10 cellular contexts compared by ENCODE assay signal in the genomic region with DNA sequence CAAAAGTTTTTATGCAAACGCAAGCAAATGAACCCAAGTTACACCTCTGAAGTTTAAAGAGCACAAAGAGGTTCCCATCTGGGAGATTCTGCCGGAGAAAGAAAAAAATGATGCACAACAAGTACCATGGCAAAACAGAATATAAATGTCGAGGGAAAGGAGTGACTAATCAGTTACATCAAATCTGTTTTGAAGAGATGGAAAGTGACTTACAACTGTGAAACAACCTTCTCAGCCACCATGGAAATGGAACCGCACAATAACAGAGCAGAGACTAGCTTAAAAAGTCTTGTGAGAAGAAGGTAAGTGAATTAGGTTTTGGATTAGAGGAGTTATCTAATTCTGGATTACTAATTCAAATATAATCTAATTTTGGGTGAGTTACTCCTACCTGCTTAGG. TPM values are rescaled to one million over a fixed set of nuclear protein-coding genes. Genes with fewer than 3 reads are reported as not detected.
DNase-seq lines count a peak whose midpoint lies in the region; ATAC-seq, FAIRE-seq and TF ChIP-seq lines count a peak whose summit lies in the region.
"Had no signal": no experiment of that assay in that cellular context is flagged by ENCODE, and none has a peak within 500 bp of the region (broad histone marks: within the 10 kb centered on the region; RNA-seq: fewer than 3 reads in every experiment).

No MANE protein-coding gene starts in this region.

- intact Hi-C loops in testis (cut with DNase I; ENCODE audit: low total_unique reads): no loop called here

- TF ChIP-seq CTCF in GM12864 (IDR thresholded peaks at IDR 0.05; ENCODE audit: low read depth, low read length, missing control alignments) (no peak), brain microvascular endothelial cell (IDR thresholded peaks at IDR 0.05; ENCODE audit: low read depth, low read length, missing control alignments) (no peak), neural cell (IDR thresholded peaks at IDR 0.05; ENCODE audit: poor library complexity, severe bottlenecking) (no peak), testis (IDR thresholded peaks at IDR 0.05) (no peak)

- no peak for DNase-seq in GM12864 (ENCODE audit: low read depth)
- DNase-seq in NCI-H82 (lab: John Stamatoyannopoulos, UW): peak; percentile 56
- no peak for DNase-seq in brain microvascular endothelial cell
- no peak for DNase-seq in NCI-H774 (lab: John Stamatoyannopoulos, UW)
- DNase-seq in H54 (ENCODE audit: insufficient read length, low spot score): no peak
- DNase-seq in testis: no peak
- DNase-seq: NCI-H1092, sigmoid colon had no signal

- no peaks in the 10 kb centered on the region for H3K9me2 ChIP-seq in neural cell (ENCODE audit: insufficient read depth, low read length)

- no peak for FAIRE-seq in H54 (lab: Jason Lieb, UNC)

- H3K4me3 ChIP-seq in GM12864 (ENCODE audit: low read depth, low read length): peak overlapping the region; percentile 58
- H3K4me3 ChIP-seq in brain microvascular endothelial cell (ENCODE audit: low read depth, low read length): peak overlapping the region; percentile 94
- peak overlapping the region; percentile 90 for H3K4me3 ChIP-seq in neural cell (ENCODE audit: low read length)
- H3K4me3 ChIP-seq in testis: no peak overlapping the region

- ATAC-seq in HG03571 (IDR thresholded peaks at IDR 0.05; ENCODE audit: unreplicated experiment): no peak

- H3K27ac ChIP-seq in brain microvascular endothelial cell: no peak overlapping the region
- H3K27ac ChIP-seq in neural cell (ENCODE audit: low read length): no peak overlapping the region
- H3K27ac ChIP-seq in testis: no peak overlapping the region

- H4K20me1 ChIP-seq in neural cell (ENCODE audit: insufficient read depth): no peaks in the 10 kb centered on the region

- H3K4me1 ChIP-seq in testis: peaks cover 9% of the 10 kb centered on the region

- H3K9me3 ChIP-seq in neural cell (ENCODE audit: low read length): no peaks in the 10 kb centered on the region
- no peaks in the 10 kb centered on the region for H3K9me3 ChIP-seq in testis
- H3K9me3 ChIP-seq: sigmoid colon had no signal

- H3K27me3 ChIP-seq in brain microvascular endothelial cell (replicated peaks): no peaks in the 10 kb centered on the region
- H3K27me3 ChIP-seq in neural cell (ENCODE audit: insufficient read depth, low read depth, low read length): no peaks in the 10 kb centered on the region
- no peaks in the 10 kb centered on the region for H3K27me3 ChIP-seq in testis
- H3K27me3 ChIP-seq: sigmoid colon had no signal

- H3K9ac ChIP-seq in neural cell (ENCODE audit: low read length): peak overlapping the region; percentile 77

- no peak overlapping the region for H2AFZ ChIP-seq in neural cell (ENCODE audit: low read depth, low read length)

- no peak for TF ChIP-seq POLR2A in H54 (IDR thresholded peaks at IDR 0.05; ENCODE audit: low read depth, low read length)
- no peak for TF ChIP-seq POLR2A in testis (IDR thresholded peaks at IDR 0.05)

- H3F3A ChIP-seq in neural cell (ENCODE audit: insufficient read depth, low read length, poor library complexity, severe bottlenecking): no peaks in the 10 kb centered on the region

- TF ChIP-seq RAD21 in neural cell (conservative IDR thresholded peaks at IDR 0.05): no peak

- in situ Hi-C loops in brain microvascular endothelial cell (cut with HindIII; ENCODE audit: low pct_ligation_motif_present, low sequenced_read_pairs): no loop called here

- H3K36me3 ChIP-seq in brain microvascular endothelial cell (replicated peaks) (peaks cover 9% of the 10 kb centered on the region), neural cell (ENCODE audit: insufficient read depth, low read length) (peaks cover 8% of the 10 kb centered on the region), testis (ENCODE audit: low read depth, missing control alignments) (no peaks in the 10 kb centered on the region)

- H3K79me2 ChIP-seq in neural cell (replicated peaks; ENCODE audit: insufficient read depth, low read length): peaks cover 43% of the 10 kb centered on the region

- no peak for TF ChIP-seq EP300 in neural cell (conservative IDR thresholded peaks at IDR 0.05; ENCODE audit: poor library complexity, severe bottlenecking)

- peak overlapping the region; percentile 96 for H3K4me2 ChIP-seq in neural cell (ENCODE audit: low read length)

- WGBS in testis, 2 donors: 50 to 60% methylated on average over 4 of the region's 4 CpGs

TF ChIP-seq in neural cell, 6 proteins besides CTCF, POLR2A, EP300 and RAD21:
- no peak for TF ChIP-seq MXI1 (conservative IDR thresholded peaks at IDR 0.05; ENCODE audit: poor library complexity, severe bottlenecking)
- TF ChIP-seq EZH2 (IDR thresholded peaks at IDR 0.05; ENCODE audit: borderline replicate concordance, insufficient read depth, low read length, poor library complexity, severe bottlenecking): no peak
- no peak for TF ChIP-seq SMC3 (conservative IDR thresholded peaks at IDR 0.05; ENCODE audit: poor library complexity)
- TF ChIP-seq TAF1 (IDR thresholded peaks at IDR 0.05; ENCODE audit: low read depth): no peak
- TF ChIP-seq, protein P1, sequence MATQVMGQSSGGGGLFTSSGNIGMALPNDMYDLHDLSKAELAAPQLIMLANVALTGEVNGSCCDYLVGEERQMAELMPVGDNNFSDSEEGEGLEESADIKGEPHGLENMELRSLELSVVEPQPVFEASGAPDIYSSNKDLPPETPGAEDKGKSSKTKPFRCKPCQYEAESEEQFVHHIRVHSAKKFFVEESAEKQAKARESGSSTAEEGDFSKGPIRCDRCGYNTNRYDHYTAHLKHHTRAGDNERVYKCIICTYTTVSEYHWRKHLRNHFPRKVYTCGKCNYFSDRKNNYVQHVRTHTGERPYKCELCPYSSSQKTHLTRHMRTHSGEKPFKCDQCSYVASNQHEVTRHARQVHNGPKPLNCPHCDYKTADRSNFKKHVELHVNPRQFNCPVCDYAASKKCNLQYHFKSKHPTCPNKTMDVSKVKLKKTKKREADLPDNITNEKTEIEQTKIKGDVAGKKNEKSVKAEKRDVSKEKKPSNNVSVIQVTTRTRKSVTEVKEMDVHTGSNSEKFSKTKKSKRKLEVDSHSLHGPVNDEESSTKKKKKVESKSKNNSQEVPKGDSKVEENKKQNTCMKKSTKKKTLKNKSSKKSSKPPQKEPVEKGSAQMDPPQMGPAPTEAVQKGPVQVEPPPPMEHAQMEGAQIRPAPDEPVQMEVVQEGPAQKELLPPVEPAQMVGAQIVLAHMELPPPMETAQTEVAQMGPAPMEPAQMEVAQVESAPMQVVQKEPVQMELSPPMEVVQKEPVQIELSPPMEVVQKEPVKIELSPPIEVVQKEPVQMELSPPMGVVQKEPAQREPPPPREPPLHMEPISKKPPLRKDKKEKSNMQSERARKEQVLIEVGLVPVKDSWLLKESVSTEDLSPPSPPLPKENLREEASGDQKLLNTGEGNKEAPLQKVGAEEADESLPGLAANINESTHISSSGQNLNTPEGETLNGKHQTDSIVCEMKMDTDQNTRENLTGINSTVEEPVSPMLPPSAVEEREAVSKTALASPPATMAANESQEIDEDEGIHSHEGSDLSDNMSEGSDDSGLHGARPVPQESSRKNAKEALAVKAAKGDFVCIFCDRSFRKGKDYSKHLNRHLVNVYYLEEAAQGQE (IDR thresholded peaks at IDR 0.05; ENCODE audit: borderline replicate concordance): no peak
- no peak for TF ChIP-seq POLR2AphosphoS5 (IDR thresholded peaks at IDR 0.05)

RNA-seq across cellular contexts. Expression of gene HSPH1, which starts 2.4 kb away (rescaled TPM):
- polyA plus RNA-seq in neural cell (97.4 and 112 TPM in 2 replicates), testis (ENCODE audit: insufficient read depth, low read depth, low replicate concordance) (105 TPM)
- 88.1 and 110 TPM in 2 replicates for polyA minus RNA-seq in neural cell
- total RNA-seq in testis: 100 to 1,000 TPM; 103 to 116 TPM

RNA-seq across cellular contexts. Expression of gene B3GLCT, which starts 40.5 kb away (rescaled TPM):
- 7.4 and 8.2 TPM in 2 replicates for polyA plus RNA-seq in neural cell
- polyA minus RNA-seq in neural cell: 5.8 and 6.1 TPM in 2 replicates
- total RNA-seq in testis: 10 to 100 TPM; 12.9 to 14.7 TPM
- polyA plus RNA-seq in testis (ENCODE audit: insufficient read depth, low read depth, low replicate concordance): 6.1 TPM

Comparison
In these comparisons a context has a peak if more than half of its experiments do, and no peak if none do; other contexts are left out.
1. H3K4me3 ChIP-seq: peak in GM12864 (single experiment), brain microvascular endothelial cell (single experiment) and neural cell (single experiment); none in testis (0 of 2).